11 cellular contexts compared by ENCODE assay signal in the genomic region with DNA sequence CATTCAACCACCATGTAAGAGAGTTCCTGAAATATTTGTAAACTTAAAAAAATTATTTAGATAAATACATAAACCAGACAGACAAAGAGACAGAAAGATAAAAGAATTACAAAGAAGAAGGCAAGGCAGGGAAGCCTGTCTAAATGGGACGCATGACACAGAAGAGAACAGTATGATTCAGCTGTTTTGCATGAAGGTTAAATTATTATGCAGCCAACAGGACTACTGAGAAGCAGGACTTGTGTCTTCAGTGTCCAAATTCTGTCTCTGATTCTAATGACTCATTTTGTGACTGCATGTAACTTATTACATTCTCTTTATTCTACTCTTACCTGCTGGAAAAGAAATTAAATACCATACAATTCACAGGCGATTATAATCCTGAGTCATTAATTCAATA.
A peak's percentile ranks its signal among the peaks of the same experiment; 100 is the strongest.
DNase-seq lines count a peak whose midpoint lies in the region; ATAC-seq and TF ChIP-seq lines count a peak whose summit lies in the region.
"Had no signal": no experiment of that assay in that cellular context is flagged by ENCODE, and none has a peak within 500 bp of the region (broad histone marks: within the 10 kb centered on the region; RNA-seq: fewer than 3 reads in every experiment).

No MANE protein-coding gene starts in this region.

- no peak overlapping the region for H3K4me3 Mint-ChIP-seq in activated naive CD4-positive, alpha-beta T cell treated with anti-CD3 and anti-CD28 coated beads, Interleukin-2, amount 10 ng/mL, durations not matched to agents 7 days and 5 days
- H3K4me3 Mint-ChIP-seq: neural progenitor cell had no signal

- no peaks in the 10 kb centered on the region for H3K27me3 ChIP-seq in tibial artery
- H3K27me3 ChIP-seq: neural progenitor cell, Peyer's patch had no signal

- CTCF ChIA-PET in activated naive CD4-positive, alpha-beta T cell treated with anti-CD3 and anti-CD28 coated beads, Interleukin-2, amount 10 ng/mL, durations not matched to agents 7 days and 5 days (lab: Charles Lee): no interaction called here

- H3K36me3 ChIP-seq in tibial artery: no peaks in the 10 kb centered on the region
- H3K36me3 ChIP-seq: neural progenitor cell, Peyer's patch had no signal

- peak; percentile 79 for ATAC-seq in Right ventricle myocardium superior (ENCODE audit: poor library complexity)
- no peak for ATAC-seq in Right ventricle myocardium inferior
- ATAC-seq in HG03095 (IDR thresholded peaks at IDR 0.05; ENCODE audit: unreplicated experiment): peak; percentile 97

- H3K27ac ChIP-seq in tibial artery: peak overlapping the region; percentile 1 to 35
- H3K27ac ChIP-seq: KMS-11, neural progenitor cell, Peyer's patch had no signal

- H3K27ac Mint-ChIP-seq in activated naive CD4-positive, alpha-beta T cell treated with anti-CD3 and anti-CD28 coated beads, Interleukin-2, amount 10 ng/mL, durations not matched to agents 7 days and 5 days: no peak overlapping the region
- H3K27ac Mint-ChIP-seq: neural progenitor cell had no signal

- no peaks in the 10 kb centered on the region for H3K4me1 Mint-ChIP-seq in activated naive CD4-positive, alpha-beta T cell treated with anti-CD3 and anti-CD28 coated beads, Interleukin-2, amount 10 ng/mL, durations not matched to agents 7 days and 5 days

- H3K36me3 Mint-ChIP-seq in activated naive CD4-positive, alpha-beta T cell treated with anti-CD3 and anti-CD28 coated beads, Interleukin-2, amount 10 ng/mL, durations not matched to agents 7 days and 5 days: no peaks in the 10 kb centered on the region
- H3K36me3 Mint-ChIP-seq: neural progenitor cell had no signal

- H3K4me3 ChIP-seq in tibial artery: no peak overlapping the region
- H3K4me3 ChIP-seq: neural progenitor cell, Peyer's patch had no signal

- DNase-seq in Right ventricle myocardium superior (no peak), Right ventricle myocardium inferior (ENCODE audit: missing footprints) (no peak), cerebellar cortex (ENCODE audit: low spot score) (peak; percentile 21), tibial artery (no peak), HuH-7 (ENCODE audit: low spot score) (no peak)
- no peak for DNase-seq in stimulated activated CD4-positive, alpha-beta T cell treated with anti-CD3 and anti-CD28 coated beads, Interleukin-12 subunit alpha, Interleukin-12 subunit beta, amount 100 ng/mL, for 4 hours
- no peak for DNase-seq in activated naive CD4-positive, alpha-beta T cell treated with anti-CD3 and anti-CD28 coated beads, Interleukin-2, amount 10 ng/mL, durations not matched to agents 7 days and 5 days
- DNase-seq: Peyer's patch had no signal

- no peaks in the 10 kb centered on the region for H3K27me3 Mint-ChIP-seq in activated naive CD4-positive, alpha-beta T cell treated with anti-CD3 and anti-CD28 coated beads, Interleukin-2, amount 10 ng/mL, durations not matched to agents 7 days and 5 days

- H3K9me3 ChIP-seq in tibial artery: no peaks in the 10 kb centered on the region
- H3K9me3 ChIP-seq: Peyer's patch had no signal

- H3K4me1 ChIP-seq in tibial artery: peaks cover 0 to 36% (median 20%) of the 10 kb centered on the region in 4 donors
- H3K4me1 ChIP-seq: Peyer's patch had no signal

- intact Hi-C loops in Right ventricle myocardium superior (cut with DNase I): no loop called here
- intact Hi-C loops in Right ventricle myocardium inferior (cut with DNase I): no loop called here
- intact Hi-C loops in tibial artery (cut with DNase I; ENCODE audit: low total_unique reads): no loop called here

- H3K9me3 Mint-ChIP-seq in activated naive CD4-positive, alpha-beta T cell treated with anti-CD3 and anti-CD28 coated beads, Interleukin-2, amount 10 ng/mL, durations not matched to agents 7 days and 5 days: no peaks in the 10 kb centered on the region

- no peak for TF ChIP-seq CTCF in tibial artery (IDR thresholded peaks at IDR 0.05)
